In the genomic region with DNA sequence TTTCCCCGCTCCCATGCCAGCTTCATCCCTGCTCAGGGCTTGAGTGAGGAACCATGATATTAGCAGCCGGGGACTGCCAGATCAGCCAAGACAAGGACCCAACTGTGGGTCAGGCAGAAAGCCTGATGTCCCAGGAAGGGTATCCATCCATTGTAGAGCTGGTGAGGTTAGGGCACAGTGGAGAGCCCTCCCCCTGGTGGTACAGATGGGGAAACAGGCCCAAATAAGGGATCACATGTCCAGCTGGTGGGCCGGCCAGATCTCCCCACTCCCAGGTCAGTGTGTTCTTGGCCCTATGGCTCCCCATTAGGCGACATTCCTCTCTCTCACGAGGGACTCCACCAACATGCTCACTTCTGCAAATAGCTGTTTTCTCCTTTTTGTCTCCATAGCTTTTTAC, we compare ENCODE assay signal across 9 cellular contexts. TPM values are rescaled to one million over a fixed set of nuclear protein-coding genes. Genes with fewer than 3 reads are reported as not detected.
A peak's percentile ranks its signal among the peaks of the same experiment; 100 is the strongest.
DNase-seq lines count a peak whose midpoint lies in the region; ATAC-seq and TF ChIP-seq lines count a peak whose summit lies in the region.
"Had no signal": no experiment of that assay in that cellular context is flagged by ENCODE, and none has a peak within 500 bp of the region (broad histone marks: within the 10 kb centered on the region; RNA-seq: fewer than 3 reads in every experiment).

No MANE protein-coding gene starts in this region.

- no peak overlapping the region for H2BK12ac ChIP-seq in neuronal stem cell (ENCODE audit: low read length)

- no peak for TF ChIP-seq POLR2A in gastroesophageal sphincter (IDR thresholded peaks at IDR 0.05)

- dilution Hi-C loops in mammary epithelial cell (cut with HindIII; ENCODE audit: low sequenced_read_pairs) = loop anchor here (5.0 kb wide), 4 partner anchors 57 to 207 kb away; no protein-coding TSS in a partner anchor

- H2BK5ac ChIP-seq in neuronal stem cell (ENCODE audit: low read length) = no peak overlapping the region

- H2AFZ ChIP-seq in mammary epithelial cell (ENCODE audit: low read depth, low read length) (no peak overlapping the region), neuronal stem cell (ENCODE audit: low read length) (peak overlapping the region; percentile 17)

- WGBS in mammary epithelial cell (ENCODE audit: low coverage, missing lambda C conversion rate) = 80% methylated on average over 3 of the region's 5 CpGs
- WGBS in neuronal stem cell (ENCODE audit: extremely low coverage in 2 of 2, insufficient read length in 2 of 2, insufficient replicate concordance in 1 of 2), 2 donors = no CpG with 5 or more reads among the region's 5 CpGs
- 87% methylated on average over 5 of the region's 5 CpGs; no CpG with 5 or more reads in 1 of the 2 donors for WGBS in gastroesophageal sphincter (ENCODE audit: low coverage in 1 of 2), 2 donors

- H4K8ac ChIP-seq in neuronal stem cell (ENCODE audit: low read depth, low read length) = no peak overlapping the region

- H3K4me1 ChIP-seq in mammary epithelial cell (ENCODE audit: insufficient read depth, low read length) (no peaks in the 10 kb centered on the region), neuronal stem cell (ENCODE audit: control insufficient read depth in 2 of 2, insufficient read depth in 1 of 2, low read depth in 1 of 2, low read length in 2 of 2) (peaks cover 1 to 4% of the 10 kb centered on the region in 2 donors), gastroesophageal sphincter (peaks cover 0 to 12% (median 10%) of the 10 kb centered on the region in 3 donors)

- intact Hi-C loops in mammary epithelial cell (cut with micrococcal nuclease) = loop anchor here (1.0 kb wide), 1 partner anchor 45 kb away; no protein-coding TSS in a partner anchor

- H3K4me3 ChIP-seq in GM12864 (ENCODE audit: low read depth, low read length) = no peak overlapping the region
- no peak overlapping the region for H3K4me3 ChIP-seq in mammary epithelial cell (replicated peaks in 1 of 3; ENCODE audit: insufficient read depth in 1 of 3, low read depth in 2 of 3, low read length in 3 of 3)
- no peak overlapping the region for H3K4me3 ChIP-seq in neuronal stem cell (ENCODE audit: low read length in 2 of 2)
- H3K4me3 ChIP-seq in gastroesophageal sphincter = no peak overlapping the region

- H2BK15ac ChIP-seq in neuronal stem cell (ENCODE audit: low read length) = no peak overlapping the region

- H4K91ac ChIP-seq in neuronal stem cell (ENCODE audit: low read depth, low read length, poor library complexity) = no peak overlapping the region

- no peaks in the 10 kb centered on the region for H3K27me3 ChIP-seq in mammary epithelial cell (ENCODE audit: insufficient read depth, low read length)
- H3K27me3 ChIP-seq in neuronal stem cell (ENCODE audit: control insufficient read depth in 3 of 3, insufficient read depth in 3 of 3, low read depth in 1 of 3, low read length in 3 of 3) = peaks cover 0 to 19% (median 3%) of the 10 kb centered on the region in 3 experiments
- peaks cover 3% of the 10 kb centered on the region for H3K27me3 ChIP-seq in gastroesophageal sphincter

- no TSS peak for BruUV-seq in mammary epithelial cell (replicated peaks; lab: Mats Ljungman, UMichigan)

- TF ChIP-seq CTCF in GM12864 (IDR thresholded peaks at IDR 0.05; ENCODE audit: low read depth, low read length, missing control alignments) (peak; percentile 62), mammary epithelial cell (conservative IDR thresholded peaks at IDR 0.05 in 1 of 2, IDR thresholded peaks at IDR 0.05 in 1 of 2; ENCODE audit: extremely low read depth in 1 of 2, insufficient read depth in 1 of 2, low read depth in 1 of 2, low read length in 2 of 2) (peak; percentile 31 to 48), gastroesophageal sphincter (IDR thresholded peaks at IDR 0.05) (peak in 1 of 4 experiments; percentile 48)

- H2AK5ac ChIP-seq in neuronal stem cell (ENCODE audit: low read depth, low read length) = no peak overlapping the region

- DNase-seq in GM12864 (ENCODE audit: low read depth) (no peak), Kasumi-1 (lab: John Stamatoyannopoulos, UW) (peak; percentile 14 to 29), mammary epithelial cell (no peak), neuronal stem cell (ENCODE audit: low spot score) (no peak)

- no peak for TF ChIP-seq EP300 in gastroesophageal sphincter (IDR thresholded peaks at IDR 0.05)

- no peak overlapping the region for H3K4ac ChIP-seq in neuronal stem cell (ENCODE audit: low read length)

- H3K9me3 ChIP-seq in mammary epithelial cell (replicated peaks; ENCODE audit: insufficient read depth, low read length) (no peaks in the 10 kb centered on the region), neuronal stem cell (replicated peaks in 1 of 2; ENCODE audit: control insufficient read depth in 2 of 2, insufficient read depth in 1 of 2, low read depth in 1 of 2, low read length in 2 of 2) (no peaks in the 10 kb centered on the region), gastroesophageal sphincter (no peaks in the 10 kb centered on the region)

- no peaks in the 10 kb centered on the region for H3K79me1 ChIP-seq in neuronal stem cell (ENCODE audit: low read depth, low read length)

- no peak overlapping the region for H3K18ac ChIP-seq in neuronal stem cell (ENCODE audit: low read length)

- H3K9ac ChIP-seq in mammary epithelial cell (ENCODE audit: insufficient read depth, low read length) (no peak overlapping the region), neuronal stem cell (ENCODE audit: low read depth, low read length, poor library complexity) (no peak overlapping the region)

- no peak overlapping the region for H3K23ac ChIP-seq in neuronal stem cell (ENCODE audit: low read depth, low read length, poor library complexity)

- H3K79me2 ChIP-seq in mammary epithelial cell (ENCODE audit: insufficient read depth, low read length) = no peaks in the 10 kb centered on the region

- in situ Hi-C loops in mammary epithelial cell (cut with MboI; ENCODE audit: low sequenced_read_pairs in 2 of 2) = no loop called here

- CTCF ChIA-PET in mammary epithelial cell (lab: Charles Lee; ENCODE audit: low non-redundant PET) = interaction anchor here (0.6 kb wide), 1 partner anchor 36 kb away, joined by 3 read pairs; no protein-coding TSS in a partner anchor

- no peak overlapping the region for H2BK120ac ChIP-seq in neuronal stem cell (ENCODE audit: low read depth, low read length)

- ATAC-seq in gastroesophageal sphincter = no peak
- ATAC-seq in GM18861 (IDR thresholded peaks at IDR 0.05; ENCODE audit: unreplicated experiment) = no peak
- ATAC-seq in GM21825 (IDR thresholded peaks at IDR 0.05; ENCODE audit: unreplicated experiment) = no peak
- no peak for ATAC-seq in HG03108 (IDR thresholded peaks at IDR 0.05; ENCODE audit: unreplicated experiment)

- H3K4me2 ChIP-seq in mammary epithelial cell (ENCODE audit: insufficient read depth, low read depth, low read length) = no peak overlapping the region
- no peak overlapping the region for H3K4me2 ChIP-seq in neuronal stem cell (ENCODE audit: insufficient read depth, low read length, poor library complexity, severe bottlenecking)

- H3K27ac ChIP-seq in mammary epithelial cell (ENCODE audit: insufficient read depth, low read depth, low read length) (no peak overlapping the region), neuronal stem cell (replicated peaks; ENCODE audit: low read length) (no peak overlapping the region), gastroesophageal sphincter (no peak overlapping the region)

- H4K20me1 ChIP-seq in mammary epithelial cell (ENCODE audit: insufficient read depth, low read length) = no peaks in the 10 kb centered on the region

- no peak overlapping the region for H3K14ac ChIP-seq in neuronal stem cell (ENCODE audit: low read length)

- H3K36me3 ChIP-seq in mammary epithelial cell (ENCODE audit: insufficient read depth, low read length) = no peaks in the 10 kb centered on the region
- H3K36me3 ChIP-seq in neuronal stem cell (replicated peaks in 1 of 2; ENCODE audit: control insufficient read depth in 2 of 2, insufficient read depth in 2 of 2, low read length in 2 of 2) = no peaks in the 10 kb centered on the region
- no peaks in the 10 kb centered on the region for H3K36me3 ChIP-seq in gastroesophageal sphincter

RNA-seq across cellular contexts. Expression of gene CDX1, which starts 9.0 kb away (rescaled TPM):
- total RNA-seq in mammary epithelial cell (not detected), gastroesophageal sphincter (not detected)
- polyA plus RNA-seq in mammary epithelial cell = not detected
- not detected for polyA minus RNA-seq in mammary epithelial cell
- polyA plus RNA-seq in neuronal stem cell (2013, experiment 1 of 2) = 0.10 TPM
- polyA plus RNA-seq in neuronal stem cell (2013, experiment 2 of 2) = 0.10 TPM
- total RNA-seq: glomerular endothelial cell had no signal

RNA-seq across cellular contexts. Expression of gene SLC6A7, which starts 14.3 kb away (rescaled TPM):
- total RNA-seq in mammary epithelial cell = not detected
- not detected for polyA plus RNA-seq in mammary epithelial cell
- polyA minus RNA-seq in mammary epithelial cell = not detected
- polyA plus RNA-seq in neuronal stem cell (2013, experiment 1 of 2) = not detected
- polyA plus RNA-seq in neuronal stem cell (2013, experiment 2 of 2) = 0.01 TPM
- total RNA-seq in gastroesophageal sphincter = not detected
- total RNA-seq: glomerular endothelial cell had no signal

RNA-seq across cellular contexts. Expression of gene PDGFRB, which starts 19.9 kb away (rescaled TPM):
- total RNA-seq in mammary epithelial cell (1 to 10 TPM in 1 of 2 donors, not detected in 1; 1.5 TPM), gastroesophageal sphincter (100 to 1,000 TPM in 3 of 4 donors, 10 to 100 TPM in 1; 87.5 to 161 (median 113) TPM)
- polyA plus RNA-seq in mammary epithelial cell = 0.25 TPM
- polyA minus RNA-seq in mammary epithelial cell = not detected
- 11.0 TPM for polyA plus RNA-seq in neuronal stem cell (2013, experiment 1 of 2)
- polyA plus RNA-seq in neuronal stem cell (2013, experiment 2 of 2) = 11.2 TPM

Comparison
In these comparisons a context has a peak if more than half of its experiments do, and no peak if none do; other contexts are left out.
1. DNase-seq: peak in Kasumi-1 (2 of 2); none in GM12864 (single experiment), mammary epithelial cell (single experiment) and neuronal stem cell (single experiment).
2. RNA of gene PDGFRB, which starts 19.9 kb away (total RNA-seq): 87.5 to 161 TPM in gastroesophageal sphincter; 1.5 TPM in mammary epithelial cell; every median in the first group is over 10 times any median in the second.